Comparison of ENCODE assay signal across 22 cellular contexts in genomic region chr7:132187869-132188789, GRCh38.
DNase-seq lines count a peak whose midpoint lies in the region; ATAC-seq, FAIRE-seq and TF ChIP-seq lines count a peak whose summit lies in the region.
"Had no signal": no experiment of that assay in that cellular context is flagged by ENCODE, and none has a peak within 500 bp of the region (broad histone marks: within the 10 kb centered on the region; RNA-seq: fewer than 3 reads in every experiment).

No MANE protein-coding gene starts in this region.

- H3K4me1 Mint-ChIP-seq in H9 = peaks cover 54 to 62% of the 10 kb centered on the region in 2 experiments

- H3K9me3 ChIP-seq in H9 (ENCODE audit: control insufficient read depth, low read depth, low read length) (no peaks in the 10 kb centered on the region), H1 (ENCODE audit: insufficient read depth in 2 of 2, low read depth in 1 of 2, low read length in 1 of 2) (peaks cover 4 to 13% of the 10 kb centered on the region in 2 experiments; a peak in 3 of 4 replicates), iPS-18a (ENCODE audit: control insufficient read depth, low read depth, low read length) (peaks cover 6% of the 10 kb centered on the region), trophoblast cell (ENCODE audit: insufficient read depth, low read depth, low read length) (peaks cover 18% of the 10 kb centered on the region), left ventricle myocardium inferior (replicated peaks) (peaks cover 15% of the 10 kb centered on the region)

- peak in 1 of 2 experiments; percentile 24; a peak in 1 of 4 replicates for TF ChIP-seq RAD21 in H1 (IDR thresholded peaks at IDR 0.05 in 1 of 2, conservative IDR thresholded peaks at IDR 0.05 in 1 of 2; ENCODE audit: low read depth in 2 of 2, low read length in 2 of 2)

- peak in 1 of 2 experiments; percentile 48; a peak in 1 of 3 replicates for TF ChIP-seq POLR2A in H1 (IDR thresholded peaks at IDR 0.05; ENCODE audit: control extremely low read depth in 1 of 2, low read depth in 2 of 2, low read length in 2 of 2)

- peaks cover 13 to 16% of the 10 kb centered on the region in 2 experiments for H3K9me3 Mint-ChIP-seq in H9

- H2BK15ac ChIP-seq in H9 (ENCODE audit: low read depth, low read length) (no peak overlapping the region), H1 (ENCODE audit: low read length) (0 out of 2 replicates have a peak overlapping the region, but pooled peaks have one; percentile 95)

- no peak overlapping the region; the same call in 1 of the 2 replicates for H3K14ac ChIP-seq in H9 (ENCODE audit: insufficient read depth, low read length)
- peak overlapping the region; percentile 70 for H3K14ac ChIP-seq in H1 (ENCODE audit: insufficient read length)
- H3K14ac ChIP-seq in trophoblast cell (ENCODE audit: low read length) = no peak overlapping the region

- H2AFZ ChIP-seq in H9 (ENCODE audit: low read length) (no peak overlapping the region), H1 (ENCODE audit: low read length) (no peak overlapping the region), trophoblast cell (ENCODE audit: insufficient read depth, low read length, poor library complexity) (no peak overlapping the region)

- ATAC-seq in esophagus mucosa = no peak
- ATAC-seq: CD8-positive, alpha-beta T cell; PC-3; SK-N-SH treated with all-trans-retinoic acid at 6 μM for 48 hours had no signal

- H3K18ac ChIP-seq in H9 (ENCODE audit: insufficient read length, low read depth, low read length) (peak overlapping the region; percentile 16), H1 (ENCODE audit: extremely low read depth, low read length) (peak overlapping the region; percentile 98), trophoblast cell (ENCODE audit: low read length) (no peak overlapping the region)

- CTCF ChIA-PET in H1 (lab: Charles Lee; ENCODE audit: partially characterized antibody) = interaction anchor here (0.6 to 3.4 kb wide), 15 partner anchors 15 to 499 kb away, joined by 3 to 16 read pairs (median 3); no protein-coding TSS in a partner anchor

- H4K8ac ChIP-seq in H9 (replicated peaks; ENCODE audit: insufficient read length, low read depth, low read length) (no peak overlapping the region), H1 (ENCODE audit: extremely low read depth, insufficient read depth, low read length) (no peak overlapping the region), trophoblast cell (ENCODE audit: low read depth, low read length) (no peak overlapping the region)

- H2BK20ac ChIP-seq in H9 (ENCODE audit: low read depth, low read length, poor library complexity, severe bottlenecking) (no peak overlapping the region), H1 (ENCODE audit: low read length) (peak overlapping the region; percentile 100)

- DNase-seq in H9 (peak; percentile 86), H1 (ENCODE audit: low read depth in 1 of 2, low spot score in 2 of 2) (peak; percentile 72 to 77), trophoblast cell (no peak), SHP77 (lab: John Stamatoyannopoulos, UW) (no peak), left ventricle myocardium inferior (no peak)
- DNase-seq in activated CD4-positive, alpha-beta T cell treated with anti-CD3 and anti-CD28 coated beads, Interleukin-2, amount 50 U/mL, for 4 hours = no peak
- DNase-seq: Calu3; CD8-positive, alpha-beta T cell; NCI-H1105 treated with DMSO at 0.1 percent for 48 hours; NCI-H187 treated with DMSO at 0.1 percent for 48 hours; NCI-H2227 treated with DMSO at 0.1 percent for 48 hours; NCI-H524; NCI-H82; PC-3; RPMI8226; SIG-M5 had no signal

- H3K27me3 ChIP-seq in H9 (ENCODE audit: insufficient read depth, low read length) = no peaks in the 10 kb centered on the region
- no peaks in the 10 kb centered on the region for H3K27me3 ChIP-seq in H1 (replicated peaks in 1 of 4; ENCODE audit: control insufficient read depth in 3 of 4, extremely low read depth in 1 of 4, insufficient read depth in 3 of 4, low read length in 3 of 4)
- no peaks in the 10 kb centered on the region for H3K27me3 ChIP-seq in iPS-18a (ENCODE audit: control insufficient read depth, insufficient read depth, low read length)
- peaks cover 3% of the 10 kb centered on the region for H3K27me3 ChIP-seq in trophoblast cell (ENCODE audit: insufficient read depth, low read length)
- no peaks in the 10 kb centered on the region for H3K27me3 ChIP-seq in left ventricle myocardium inferior (ENCODE audit: low read depth)
- H3K27me3 ChIP-seq: BLaER1 had no signal

- no peak overlapping the region for H3T11ph ChIP-seq in H9 (ENCODE audit: low read length)

- H3K4me1 ChIP-seq in H9 (ENCODE audit: insufficient read depth, low read length) = peaks cover 13% of the 10 kb centered on the region
- H3K4me1 ChIP-seq in H1 (replicated peaks in 1 of 4; ENCODE audit: control insufficient read depth in 3 of 4, insufficient read depth in 4 of 4, low read length in 3 of 4) = peaks cover 18 to 36% (median 25%) of the 10 kb centered on the region in 4 experiments
- H3K4me1 ChIP-seq in iPS-18a (ENCODE audit: control insufficient read depth, low read depth, low read length) = peaks cover 26% of the 10 kb centered on the region
- no peaks in the 10 kb centered on the region for H3K4me1 ChIP-seq in trophoblast cell (ENCODE audit: control insufficient read depth in 1 of 2, insufficient read depth in 2 of 2, low read length in 2 of 2)
- no peaks in the 10 kb centered on the region for H3K4me1 ChIP-seq in left ventricle myocardium inferior
- H3K4me1 ChIP-seq: BLaER1 had no signal

- H3K27ac Mint-ChIP-seq in H9 = peak overlapping the region; percentile 94 to 99 (median 98)
- H3K27ac Mint-ChIP-seq: CD8-positive, alpha-beta T cell had no signal

- TF ChIP-seq EP300 in H1 (IDR thresholded peaks at IDR 0.05; ENCODE audit: borderline replicate concordance in 1 of 2, low read depth in 2 of 2, low read length in 2 of 2) = peak in 1 of 2 experiments; percentile 84; a peak in 1 of 3 replicates

- H2BK12ac ChIP-seq in H9 (ENCODE audit: insufficient read length, low read depth, low read length) = peak overlapping the region; percentile 94
- H2BK12ac ChIP-seq in H1 (ENCODE audit: low read depth, low read length) = peak overlapping the region; percentile 98
- no peak overlapping the region for H2BK12ac ChIP-seq in trophoblast cell (ENCODE audit: low read length)

- H3K79me2 ChIP-seq in H9 (ENCODE audit: insufficient read depth, low read length) (no peaks in the 10 kb centered on the region), H1 (ENCODE audit: control insufficient read depth in 1 of 2, insufficient read depth in 2 of 2, low read length in 2 of 2) (no peaks in the 10 kb centered on the region), trophoblast cell (ENCODE audit: control insufficient read depth, insufficient read depth, low read length, poor library complexity) (no peaks in the 10 kb centered on the region)

- H4K91ac ChIP-seq in H9 (ENCODE audit: insufficient read length, low read depth, low read length) = peak overlapping the region; percentile 92
- peak overlapping the region; percentile 59 for H4K91ac ChIP-seq in H1 (replicated peaks; ENCODE audit: insufficient read length, low read length)
- no peak overlapping the region for H4K91ac ChIP-seq in trophoblast cell (ENCODE audit: low read depth, low read length)

- H3K9ac ChIP-seq in H9 (ENCODE audit: extremely low read depth, insufficient read length, low read length) (no peak overlapping the region), H1 (replicated peaks in 1 of 4; ENCODE audit: extremely low read depth in 1 of 4, low read depth in 3 of 4, low read length in 3 of 4) (peak overlapping the region in 1 of 4 experiments; percentile 25; a peak in 1 of 7 replicates), iPS-18a (ENCODE audit: low read length) (peak overlapping the region; percentile 21), trophoblast cell (ENCODE audit: low read length) (no peak overlapping the region)
- H3K9ac ChIP-seq: BLaER1 had no signal

- intact Hi-C loops in left ventricle myocardium inferior (cut with micrococcal nuclease) = no loop called here

- peak overlapping the region; percentile 16 to 18; a peak in 2 of 5 replicates for H3K4me3 Mint-ChIP-seq in H9
- H3K4me3 Mint-ChIP-seq: CD8-positive, alpha-beta T cell had no signal

- H3K4me3 ChIP-seq in H1 (ENCODE audit: extremely low read depth in 1 of 4, insufficient read depth in 2 of 4, low read depth in 3 of 4, low read length in 4 of 4) = peak overlapping the region in 2 of 4 experiments; percentile 8 to 30; a peak in 1 of 8 replicates
- H3K4me3 ChIP-seq in iPS-18a (ENCODE audit: low read length) = peak overlapping the region; percentile 25
- peak overlapping the region; percentile 5 for H3K4me3 ChIP-seq in trophoblast cell (ENCODE audit: low read depth, low read length)
- H3K4me3 ChIP-seq in left ventricle myocardium inferior = no peak overlapping the region
- H3K4me3 ChIP-seq: BLaER1 had no signal

- H3K23ac ChIP-seq in H9 (ENCODE audit: insufficient read length, low read depth, low read length) = no peak overlapping the region
- no peak overlapping the region for H3K23ac ChIP-seq in H1 (ENCODE audit: insufficient read length)
- no peak overlapping the region for H3K23ac ChIP-seq in trophoblast cell (ENCODE audit: low read length)

- peak; percentile 95 for FAIRE-seq in H1 (lab: Jason Lieb, UNC)
- FAIRE-seq: GM12892, HTR-8/SVneo had no signal

- H4K5ac ChIP-seq in H9 (ENCODE audit: insufficient read length, low read depth, low read length) (no peak overlapping the region), H1 (ENCODE audit: insufficient read length, low read depth, low read length) (peak overlapping the region; percentile 80)

- H2AK5ac ChIP-seq in H9 (ENCODE audit: insufficient read length, low read length) = no peak overlapping the region
- peak overlapping the region; percentile 96 for H2AK5ac ChIP-seq in H1 (ENCODE audit: low read depth, low read length)
- no peak overlapping the region for H2AK5ac ChIP-seq in trophoblast cell (ENCODE audit: low read length)

- H3K4me2 ChIP-seq in H9 (ENCODE audit: insufficient read depth, insufficient read length, low read length) (peak overlapping the region; percentile 39), H1 (ENCODE audit: insufficient read depth in 1 of 2, low read depth in 2 of 2, low read length in 2 of 2) (peak overlapping the region; percentile 56 to 62), trophoblast cell (ENCODE audit: low read length) (no peak overlapping the region)
- H3K4me2 ChIP-seq: BLaER1 had no signal

- H3K4ac ChIP-seq in H9 (ENCODE audit: low read depth, low read length) = no peak overlapping the region
- H3K4ac ChIP-seq in H1 (replicated peaks; ENCODE audit: insufficient read length, low read depth, low read length) = peak overlapping the region; percentile 6
- no peak overlapping the region for H3K4ac ChIP-seq in trophoblast cell (ENCODE audit: low read depth, low read length)

- H4K12ac ChIP-seq in trophoblast cell (ENCODE audit: low read depth, low read length) = no peak overlapping the region

- no peak overlapping the region for H2BK120ac ChIP-seq in H9 (ENCODE audit: low read depth, low read length, poor library complexity, severe bottlenecking)
- H2BK120ac ChIP-seq in H1 (replicated peaks; ENCODE audit: low read depth, low read length) = peak overlapping the region; percentile 100
- H2BK120ac ChIP-seq in trophoblast cell (ENCODE audit: insufficient read depth, low read length, poor library complexity) = no peak overlapping the region

- no peak overlapping the region for H2BK5ac ChIP-seq in H9 (ENCODE audit: insufficient read length, low read length)
- H2BK5ac ChIP-seq in H1 (ENCODE audit: low read depth, low read length) = peak overlapping the region; percentile 99
- H2BK5ac ChIP-seq in trophoblast cell (ENCODE audit: low read depth, low read length, poor library complexity) = no peak overlapping the region

- no peaks in the 10 kb centered on the region for H3K23me2 ChIP-seq in H9 (ENCODE audit: insufficient read length, low read depth, low read length, poor library complexity, severe bottlenecking)
- H3K23me2 ChIP-seq in H1 (ENCODE audit: low read depth, low read length) = peaks cover 3% of the 10 kb centered on the region; the same call in 1 of the 2 replicates

- WGBS in H9 (ENCODE audit: extremely low coverage, insufficient read length, low lambda C conversion rate) = no CpG with 5 or more reads among the region's 4 CpGs
- WGBS in H1 (ENCODE audit: extremely low coverage in 1 of 2, insufficient coverage in 1 of 2, insufficient read length in 1 of 2, insufficient replicate concordance in 2 of 2, low coverage in 1 of 2, low lambda C conversion rate in 2 of 2, missing lambda C conversion rate in 1 of 2), 2 experiments = 14% methylated on average over 4 of the region's 4 CpGs; no CpG with 5 or more reads in 1 of the 2 experiments
- WGBS in trophoblast cell (ENCODE audit: extremely low coverage, insufficient coverage, insufficient read length) = no CpG with 5 or more reads among the region's 4 CpGs

- H3K27ac ChIP-seq in H9 (ENCODE audit: insufficient read length, low read depth, low read length) (peak overlapping the region; percentile 59), H1 (ENCODE audit: low read depth, low read length) (peak overlapping the region; percentile 64; the same call in 1 of the 2 replicates), iPS-18a (ENCODE audit: low read length) (peak overlapping the region; percentile 78), trophoblast cell (ENCODE audit: low read depth, low read length) (no peak overlapping the region), left ventricle myocardium inferior (replicated peaks) (no peak overlapping the region)
- H3K27ac ChIP-seq: BLaER1 had no signal

- H3K79me1 ChIP-seq in H9 (ENCODE audit: insufficient read depth, low read depth, low read length, poor library complexity, severe bottlenecking) (no peaks in the 10 kb centered on the region), H1 (ENCODE audit: low read depth, low read length) (no peaks in the 10 kb centered on the region), trophoblast cell (ENCODE audit: low read length) (no peaks in the 10 kb centered on the region)

- H4K20me1 ChIP-seq in H9 (ENCODE audit: control insufficient read depth, insufficient read depth, insufficient read length) (no peaks in the 10 kb centered on the region), H1 (replicated peaks in 1 of 2; ENCODE audit: control insufficient read depth in 1 of 2, insufficient read depth in 2 of 2, low read length in 2 of 2) (no peaks in the 10 kb centered on the region)
- H4K20me1 ChIP-seq: BLaER1 had no signal

- H3K36me3 Mint-ChIP-seq in H9 (ENCODE audit: insufficient read depth in 1 of 3, low read depth in 3 of 3) = peaks cover 8 to 19% (median 10%) of the 10 kb centered on the region in 3 experiments
- H3K36me3 Mint-ChIP-seq: CD8-positive, alpha-beta T cell had no signal

- H3K36me3 ChIP-seq in H1 (ENCODE audit: control insufficient read depth in 2 of 4, insufficient read depth in 4 of 4, low read length in 3 of 4) (no peaks in the 10 kb centered on the region; a peak in 1 of 8 replicates), iPS-18a (ENCODE audit: control insufficient read depth, low read depth, low read length) (no peaks in the 10 kb centered on the region), trophoblast cell (ENCODE audit: control insufficient read depth in 1 of 2, insufficient read depth in 2 of 2, low read length in 2 of 2) (no peaks in the 10 kb centered on the region), left ventricle myocardium inferior (peaks cover 12% of the 10 kb centered on the region)
- H3K36me3 ChIP-seq: BLaER1 had no signal

- peaks cover 17% of the 10 kb centered on the region; the same call in 1 of the 2 replicates for H3K27me3 Mint-ChIP-seq in H9 (ENCODE audit: low read depth)

- H3K56ac ChIP-seq in H9 (ENCODE audit: insufficient read length, low read depth, low read length) (no peak overlapping the region), H1 (replicated peaks; ENCODE audit: insufficient read length, low read depth, low read length) (no peak overlapping the region)

- TF ChIP-seq CTCF in H9 (conservative IDR thresholded peaks at IDR 0.05) = no peak
- TF ChIP-seq CTCF in H1 (IDR thresholded peaks at IDR 0.05; ENCODE audit: control extremely low read depth in 1 of 3, insufficient read depth in 1 of 3, low read depth in 1 of 3, low read length in 3 of 3) = no peak
- TF ChIP-seq CTCF in left ventricle myocardium inferior (IDR thresholded peaks at IDR 0.05; ENCODE audit: borderline replicate concordance) = no peak

- POLR2A ChIA-PET in H1 (lab: Charles Lee; ENCODE audit: partially characterized antibody) = interaction anchor here (0.6 to 1.8 kb wide), 8 partner anchors 8 to 1254 kb away, joined by 3 to 8 read pairs (median 4); no protein-coding TSS in a partner anchor

Comparison
In these comparisons a context has a peak if more than half of its experiments do, and no peak if none do; other contexts are left out.
1. DNase-seq: peak in H9 (single experiment) and H1 (2 of 2); none in trophoblast cell (0 of 2), activated CD4-positive, alpha-beta T cell treated with anti-CD3 and anti-CD28 coated beads, Interleukin-2, amount 50 U/mL, for 4 hours (0 of 2), SHP77 (0 of 2) and left ventricle myocardium inferior (single experiment).
2. H3K27ac ChIP-seq: peak in H9 (single experiment), H1 (single experiment) and iPS-18a (single experiment); none in trophoblast cell (single experiment) and left ventricle myocardium inferior (single experiment).